Comparison of ENCODE assay signal across 11 cellular contexts in genomic region chr15:53837263-53837662, GRCh38.
DNase-seq lines count a peak whose midpoint lies in the region; ATAC-seq and TF ChIP-seq lines count a peak whose summit lies in the region.
"Had no signal": no experiment of that assay in that cellular context is flagged by ENCODE, and none has a peak within 500 bp of the region (broad histone marks: within the 10 kb centered on the region; RNA-seq: fewer than 3 reads in every experiment).

No MANE protein-coding gene starts in this region.

- no peaks in the 10 kb centered on the region for H3K4me1 ChIP-seq in right cardiac atrium (ENCODE audit: control insufficient read depth, insufficient read depth, low read length)

- H3K27me3 ChIP-seq in right cardiac atrium (ENCODE audit: control insufficient read depth, insufficient read depth) = no peaks in the 10 kb centered on the region
- H3K27me3 ChIP-seq: cardiac muscle cell had no signal

- 65% methylated on average over 3 of the region's 3 CpGs for WGBS in right cardiac atrium

- H3K27ac ChIP-seq in right cardiac atrium (ENCODE audit: low read length) = no peak overlapping the region
- H3K27ac ChIP-seq: cardiac muscle cell had no signal

- intact Hi-C loops in right cardiac atrium (cut with DNase I) = no loop called here

- TF ChIP-seq CTCF in GM20000 (IDR thresholded peaks at IDR 0.05; ENCODE audit: extremely low read depth, missing control alignments) = no peak

- H3K4me3 ChIP-seq in right cardiac atrium (ENCODE audit: low read length) = no peak overlapping the region
- H3K4me3 ChIP-seq: cardiac muscle cell had no signal

- ATAC-seq in left lobe of liver (peak; percentile 72), right cardiac atrium (no peak)
- ATAC-seq: activated T-cell treated with anti-CD3 and anti-CD28 coated beads, Interleukin-2, amount 50 U/mL, for 4 hours had no signal

- in situ Hi-C loops in Caki2 (cut with HindIII; ENCODE audit: low pct_unique_long_range_greater_than_20kb, low sequenced_read_pairs) = loop anchor here (25.0 kb wide), 1 partner anchor 150 kb away; the partner anchor contains the start of gene UNC13C

- DNase-seq in Caki2 (ENCODE audit: low read depth) = peak; percentile 56
- DNase-seq in NCI-H1417 (lab: John Stamatoyannopoulos, UW) = peak; percentile 78 to 92 (median 89)
- peak; percentile 38 for DNase-seq in NCI-H82 treated with DMSO at 0.1 percent for 48 hours (lab: John Stamatoyannopoulos, UW; ENCODE audit: unreplicated experiment)
- DNase-seq in left lobe of liver (ENCODE audit: low spot score) = peak; percentile 53
- DNase-seq in GM20000 (ENCODE audit: low spot score) = no peak
- DNase-seq in right cardiac atrium = no peak
- DNase-seq in activated gamma-delta T cell (lab: John Stamatoyannopoulos, UW) = no peak
- DNase-seq in globus pallidus (ENCODE audit: low spot score) = no peak
- DNase-seq: activated T-cell treated with anti-CD3 and anti-CD28 coated beads, Interleukin-2, amount 50 U/mL, for 4 hours; occipital lobe had no signal

- no peaks in the 10 kb centered on the region for H3K9me3 ChIP-seq in right cardiac atrium (ENCODE audit: control insufficient read depth, low read length)

Comparison
In these comparisons a context has a peak if more than half of its experiments do, and no peak if none do; other contexts are left out.
1. DNase-seq: peak in Caki2 (single experiment), NCI-H1417 (3 of 3), NCI-H82 treated with DMSO at 0.1 percent for 48 hours (single experiment) and left lobe of liver (single experiment); none in GM20000 (single experiment), right cardiac atrium (0 of 3), activated gamma-delta T cell (single experiment) and globus pallidus (single experiment).